Comparison of ENCODE assay signal across 2 cellular contexts in genomic region chr20:24492031-24492607, GRCh38.
A peak's percentile ranks its signal among the peaks of the same experiment; 100 is the strongest.
TF ChIP-seq lines count a peak whose summit lies in the region.

No MANE protein-coding gene starts in this region.

TF ChIP-seq in HepG2, 621 proteins besides CTCF, POLR2A, EP300 and RAD21:
- no peak for TF ChIP-seq ZNF557 (CRISPR knock-in tag; IDR thresholded peaks at IDR 0.05)

TF ChIP-seq in K562, 482 proteins besides CTCF, POLR2A, EP300 and RAD21:
- peak; percentile 57 for TF ChIP-seq NFIC (IDR thresholded peaks at IDR 0.05)
- TF ChIP-seq MAFG (tag; conservative IDR thresholded peaks at IDR 0.05), result peak; percentile 48; the same call in 1 of the 2 replicates
- no peak for TF ChIP-seq ETS1 (conservative IDR thresholded peaks at IDR 0.05; ENCODE audit: control insufficient read depth, low read depth, low read length)
- TF ChIP-seq NFE2 (IDR thresholded peaks at IDR 0.05; ENCODE audit: low read depth), result 0 out of 2 replicates have a peak, but pooled peaks have one; percentile 29
- no peak for TF ChIP-seq ZNF551 (CRISPR knock-in tag; IDR thresholded peaks at IDR 0.05)
- TF ChIP-seq TFAP4 (CRISPR knock-in tag; IDR thresholded peaks at IDR 0.05; ENCODE audit: borderline replicate concordance), result peak; percentile 32; the same call in 1 of the 2 replicates
TF ChIP-seq in K562: peak in this region for 4.
